1 cellular context compared by ENCODE assay signal in genomic region chr17:8212312-8213180, GRCh38.
TF ChIP-seq lines count a peak whose summit lies in the region.

No MANE protein-coding gene starts in this region.

TF ChIP-seq in HepG2, 621 proteins besides CTCF, POLR2A, EP300 and RAD21 (continued from another document and continues in another):
- TF ChIP-seq, protein P1, sequence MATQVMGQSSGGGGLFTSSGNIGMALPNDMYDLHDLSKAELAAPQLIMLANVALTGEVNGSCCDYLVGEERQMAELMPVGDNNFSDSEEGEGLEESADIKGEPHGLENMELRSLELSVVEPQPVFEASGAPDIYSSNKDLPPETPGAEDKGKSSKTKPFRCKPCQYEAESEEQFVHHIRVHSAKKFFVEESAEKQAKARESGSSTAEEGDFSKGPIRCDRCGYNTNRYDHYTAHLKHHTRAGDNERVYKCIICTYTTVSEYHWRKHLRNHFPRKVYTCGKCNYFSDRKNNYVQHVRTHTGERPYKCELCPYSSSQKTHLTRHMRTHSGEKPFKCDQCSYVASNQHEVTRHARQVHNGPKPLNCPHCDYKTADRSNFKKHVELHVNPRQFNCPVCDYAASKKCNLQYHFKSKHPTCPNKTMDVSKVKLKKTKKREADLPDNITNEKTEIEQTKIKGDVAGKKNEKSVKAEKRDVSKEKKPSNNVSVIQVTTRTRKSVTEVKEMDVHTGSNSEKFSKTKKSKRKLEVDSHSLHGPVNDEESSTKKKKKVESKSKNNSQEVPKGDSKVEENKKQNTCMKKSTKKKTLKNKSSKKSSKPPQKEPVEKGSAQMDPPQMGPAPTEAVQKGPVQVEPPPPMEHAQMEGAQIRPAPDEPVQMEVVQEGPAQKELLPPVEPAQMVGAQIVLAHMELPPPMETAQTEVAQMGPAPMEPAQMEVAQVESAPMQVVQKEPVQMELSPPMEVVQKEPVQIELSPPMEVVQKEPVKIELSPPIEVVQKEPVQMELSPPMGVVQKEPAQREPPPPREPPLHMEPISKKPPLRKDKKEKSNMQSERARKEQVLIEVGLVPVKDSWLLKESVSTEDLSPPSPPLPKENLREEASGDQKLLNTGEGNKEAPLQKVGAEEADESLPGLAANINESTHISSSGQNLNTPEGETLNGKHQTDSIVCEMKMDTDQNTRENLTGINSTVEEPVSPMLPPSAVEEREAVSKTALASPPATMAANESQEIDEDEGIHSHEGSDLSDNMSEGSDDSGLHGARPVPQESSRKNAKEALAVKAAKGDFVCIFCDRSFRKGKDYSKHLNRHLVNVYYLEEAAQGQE (IDR thresholded peaks at IDR 0.05; ENCODE audit: borderline replicate concordance in 1 of 2, low read depth in 1 of 2, low read length in 2 of 2), result no peak
- no peak for TF ChIP-seq ZNF232 (CRISPR knock-in tag; IDR thresholded peaks at IDR 0.05; ENCODE audit: borderline replicate concordance)
- TF ChIP-seq, protein P2, sequence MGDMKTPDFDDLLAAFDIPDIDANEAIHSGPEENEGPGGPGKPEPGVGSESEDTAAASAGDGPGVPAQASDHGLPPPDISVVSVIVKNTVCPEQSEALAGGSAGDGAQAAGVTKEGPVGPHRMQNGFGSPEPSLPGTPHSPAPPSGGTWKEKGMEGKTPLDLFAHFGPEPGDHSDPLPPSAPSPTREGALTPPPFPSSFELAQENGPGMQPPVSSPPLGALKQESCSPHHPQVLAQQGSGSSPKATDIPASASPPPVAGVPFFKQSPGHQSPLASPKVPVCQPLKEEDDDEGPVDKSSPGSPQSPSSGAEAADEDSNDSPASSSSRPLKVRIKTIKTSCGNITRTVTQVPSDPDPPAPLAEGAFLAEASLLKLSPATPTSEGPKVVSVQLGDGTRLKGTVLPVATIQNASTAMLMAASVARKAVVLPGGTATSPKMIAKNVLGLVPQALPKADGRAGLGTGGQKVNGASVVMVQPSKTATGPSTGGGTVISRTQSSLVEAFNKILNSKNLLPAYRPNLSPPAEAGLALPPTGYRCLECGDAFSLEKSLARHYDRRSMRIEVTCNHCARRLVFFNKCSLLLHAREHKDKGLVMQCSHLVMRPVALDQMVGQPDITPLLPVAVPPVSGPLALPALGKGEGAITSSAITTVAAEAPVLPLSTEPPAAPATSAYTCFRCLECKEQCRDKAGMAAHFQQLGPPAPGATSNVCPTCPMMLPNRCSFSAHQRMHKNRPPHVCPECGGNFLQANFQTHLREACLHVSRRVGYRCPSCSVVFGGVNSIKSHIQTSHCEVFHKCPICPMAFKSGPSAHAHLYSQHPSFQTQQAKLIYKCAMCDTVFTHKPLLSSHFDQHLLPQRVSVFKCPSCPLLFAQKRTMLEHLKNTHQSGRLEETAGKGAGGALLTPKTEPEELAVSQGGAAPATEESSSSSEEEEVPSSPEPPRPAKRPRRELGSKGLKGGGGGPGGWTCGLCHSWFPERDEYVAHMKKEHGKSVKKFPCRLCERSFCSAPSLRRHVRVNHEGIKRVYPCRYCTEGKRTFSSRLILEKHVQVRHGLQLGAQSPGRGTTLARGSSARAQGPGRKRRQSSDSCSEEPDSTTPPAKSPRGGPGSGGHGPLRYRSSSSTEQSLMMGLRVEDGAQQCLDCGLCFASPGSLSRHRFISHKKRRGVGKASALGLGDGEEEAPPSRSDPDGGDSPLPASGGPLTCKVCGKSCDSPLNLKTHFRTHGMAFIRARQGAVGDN (CRISPR knock-in tag; IDR thresholded peaks at IDR 0.05), result peak; percentile 42
- no peak for TF ChIP-seq YEATS2 (CRISPR knock-in tag; IDR thresholded peaks at IDR 0.05; ENCODE audit: borderline replicate concordance)
- no peak for TF ChIP-seq ZKSCAN1 (IDR thresholded peaks at IDR 0.05; ENCODE audit: low read length)
- peak; percentile 57 for TF ChIP-seq ZNF574 (CRISPR knock-in tag; IDR thresholded peaks at IDR 0.05)
- peak; percentile 61; the same call in 1 of the 2 replicates for TF ChIP-seq MTA1 (CRISPR knock-in tag; IDR thresholded peaks at IDR 0.05; ENCODE audit: borderline replicate concordance)
- TF ChIP-seq, protein P3, sequence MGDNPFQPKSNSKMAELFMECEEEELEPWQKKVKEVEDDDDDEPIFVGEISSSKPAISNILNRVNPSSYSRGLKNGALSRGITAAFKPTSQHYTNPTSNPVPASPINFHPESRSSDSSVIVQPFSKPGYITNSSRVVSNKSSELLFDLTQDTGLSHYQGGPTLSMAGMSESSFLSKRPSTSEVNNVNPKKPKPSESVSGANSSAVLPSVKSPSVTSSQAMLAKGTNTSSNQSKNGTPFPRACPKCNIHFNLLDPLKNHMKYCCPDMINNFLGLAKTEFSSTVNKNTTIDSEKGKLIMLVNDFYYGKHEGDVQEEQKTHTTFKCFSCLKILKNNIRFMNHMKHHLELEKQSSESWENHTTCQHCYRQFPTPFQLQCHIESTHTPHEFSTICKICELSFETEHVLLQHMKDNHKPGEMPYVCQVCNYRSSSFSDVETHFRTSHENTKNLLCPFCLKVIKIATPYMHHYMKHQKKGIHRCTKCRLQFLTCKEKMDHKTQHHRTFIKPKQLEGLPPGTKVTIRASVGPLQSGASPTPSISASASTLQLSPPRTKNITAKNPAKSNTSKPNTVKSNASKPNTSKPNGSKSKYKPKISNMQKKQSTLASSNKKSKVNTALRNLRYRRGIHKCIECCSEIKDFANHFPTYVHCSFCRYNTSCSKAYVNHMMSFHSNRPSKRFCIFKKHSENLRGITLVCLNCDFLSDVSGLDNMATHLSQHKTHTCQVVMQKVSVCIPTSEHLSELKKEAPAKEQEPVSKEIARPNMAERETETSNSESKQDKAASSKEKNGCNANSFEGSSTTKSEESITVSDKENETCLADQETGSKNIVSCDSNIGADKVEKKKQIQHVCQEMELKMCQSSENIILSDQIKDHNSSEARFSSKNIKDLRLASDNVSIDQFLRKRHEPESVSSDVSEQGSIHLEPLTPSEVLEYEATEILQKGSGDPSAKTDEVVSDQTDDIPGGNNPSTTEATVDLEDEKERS (CRISPR knock-in tag; IDR thresholded peaks at IDR 0.05), result no peak
- no peak for TF ChIP-seq ZBTB46 (CRISPR knock-in tag; IDR thresholded peaks at IDR 0.05; ENCODE audit: borderline replicate concordance)
- TF ChIP-seq ELK4 (CRISPR knock-in tag; IDR thresholded peaks at IDR 0.05; ENCODE audit: borderline replicate concordance), result no peak
- TF ChIP-seq ATF7-NPFF (CRISPR knock-in tag; IDR thresholded peaks at IDR 0.05; ENCODE audit: low read depth), result no peak
- TF ChIP-seq ZSCAN30 (CRISPR knock-in tag; IDR thresholded peaks at IDR 0.05), result no peak
- no peak for TF ChIP-seq ZNF34 (CRISPR knock-in tag; IDR thresholded peaks at IDR 0.05; ENCODE audit: borderline replicate concordance)
- no peak for TF ChIP-seq SNRNP70 (IDR thresholded peaks at IDR 0.05; ENCODE audit: low read depth, low read length)
- no peak for TF ChIP-seq WIZ (CRISPR knock-in tag; IDR thresholded peaks at IDR 0.05)
- TF ChIP-seq ELF4 (CRISPR knock-in tag; IDR thresholded peaks at IDR 0.05; ENCODE audit: borderline replicate concordance), result no peak
- peak; percentile 63 for TF ChIP-seq NFYC (CRISPR knock-in tag; IDR thresholded peaks at IDR 0.05)
- TF ChIP-seq ZNF260 (CRISPR knock-in tag; IDR thresholded peaks at IDR 0.05; ENCODE audit: borderline replicate concordance, low read depth), result no peak
- no peak for TF ChIP-seq ZNF503 (CRISPR knock-in tag; IDR thresholded peaks at IDR 0.05)
- 0 out of 2 replicates have a peak, but pooled peaks have one; percentile 48 for TF ChIP-seq SPEN (CRISPR knock-in tag; IDR thresholded peaks at IDR 0.05; ENCODE audit: low read depth)
- 0 out of 2 replicates have a peak, but pooled peaks have one; percentile 23 for TF ChIP-seq ZNF746 (CRISPR knock-in tag; IDR thresholded peaks at IDR 0.05)
- peak; percentile 31; the same call in 1 of the 2 replicates for TF ChIP-seq GABPB1 (CRISPR knock-in tag; IDR thresholded peaks at IDR 0.05)
- no peak for TF ChIP-seq ZNF180 (CRISPR knock-in tag; IDR thresholded peaks at IDR 0.05; ENCODE audit: borderline replicate concordance, low read depth)
- peak; percentile 76; the same call in 1 of the 2 replicates for TF ChIP-seq FOXO1 (CRISPR knock-in tag; IDR thresholded peaks at IDR 0.05)
- peak; percentile 56 for TF ChIP-seq KDM2A (CRISPR knock-in tag; IDR thresholded peaks at IDR 0.05; ENCODE audit: borderline replicate concordance, low read depth)
- no peak for TF ChIP-seq NCOA1 (CRISPR knock-in tag; IDR thresholded peaks at IDR 0.05)
- no peak for TF ChIP-seq HMGXB3 (CRISPR knock-in tag; IDR thresholded peaks at IDR 0.05; ENCODE audit: borderline replicate concordance)
- no peak for TF ChIP-seq ZNF274 (CRISPR knock-in tag; IDR thresholded peaks at IDR 0.05)
- no peak for TF ChIP-seq PCBP1 (IDR thresholded peaks at IDR 0.05; ENCODE audit: borderline replicate concordance, low read depth, low read length)
